ENCODE assay signal across 9 cellular contexts in genomic region chr6:42963855-42964605, GRCh38. TPM values are rescaled to one million over a fixed set of nuclear protein-coding genes. Genes with fewer than 3 reads are reported as not detected.
DNase-seq lines count a peak whose midpoint lies in the region; ATAC-seq, FAIRE-seq and TF ChIP-seq lines count a peak whose summit lies in the region.
"Had no signal": no experiment of that assay in that cellular context is flagged by ENCODE, and none has a peak within 500 bp of the region (broad histone marks: within the 10 kb centered on the region; RNA-seq: fewer than 3 reads in every experiment).

No MANE protein-coding gene starts in this region.

- no peak for FAIRE-seq in astrocyte (lab: Jason Lieb, UNC)

- no peak overlapping the region for H3K4me2 ChIP-seq in astrocyte (ENCODE audit: low read length)

- H4K20me1 ChIP-seq in astrocyte (ENCODE audit: insufficient read depth, low read length) = no peaks in the 10 kb centered on the region

- H3K4me3 Mint-ChIP-seq in astrocyte (ENCODE audit: unreplicated experiment) = no peak overlapping the region
- no peak overlapping the region for H3K4me3 Mint-ChIP-seq in neural crest cell
- H3K4me3 Mint-ChIP-seq: activated naive CD4-positive, alpha-beta T cell treated with anti-CD3 and anti-CD28 coated beads, Interleukin-2, amount 50 U/mL, for 24 hours had no signal

- intact Hi-C loops in heart left ventricle (cut with DNase I) = no loop called here

- DNase-seq in cardiac muscle cell (ENCODE audit: low read depth in 1 of 2, low spot score in 1 of 2) = peak; percentile 67 to 68
- DNase-seq in heart left ventricle = no peak
- peak; percentile 48 to 53 for DNase-seq in NCI-H446 (lab: John Stamatoyannopoulos, UW)
- DNase-seq in astrocyte (ENCODE audit: low read depth) = no peak
- peak; percentile 29 for DNase-seq in neural crest cell (ENCODE audit: low read depth, low spot score)
- no peak for DNase-seq in right atrium auricular region (ENCODE audit: low spot score)

- WGBS in heart left ventricle, 4 donors = 87 to 90% (median 88%) methylated on average over 4 to 9 of the region's 9 CpGs

- H3K4me1 ChIP-seq in cardiac muscle cell (ENCODE audit: low read depth) (peaks cover 4% of the 10 kb centered on the region), heart left ventricle (peaks cover 4 to 18% (median 13%) of the 10 kb centered on the region in 12 donors), astrocyte (ENCODE audit: insufficient read depth, low read length) (peaks cover 9% of the 10 kb centered on the region), right atrium auricular region (peaks cover 0 to 18% of the 10 kb centered on the region in 2 donors)

- H3K9me3 ChIP-seq in cardiac muscle cell (ENCODE audit: low read depth) (no peaks in the 10 kb centered on the region), heart left ventricle (no peaks in the 10 kb centered on the region), astrocyte (ENCODE audit: insufficient read depth, low read depth, low read length) (no peaks in the 10 kb centered on the region), right atrium auricular region (no peaks in the 10 kb centered on the region)

- no peak overlapping the region for H3K27ac Mint-ChIP-seq in astrocyte (ENCODE audit: unreplicated experiment)
- H3K27ac Mint-ChIP-seq in neural crest cell (ENCODE audit: unreplicated experiment) = no peak overlapping the region
- H3K27ac Mint-ChIP-seq: activated naive CD4-positive, alpha-beta T cell treated with anti-CD3 and anti-CD28 coated beads, Interleukin-2, amount 50 U/mL, for 24 hours had no signal

- peaks cover 12% of the 10 kb centered on the region for H3K27me3 ChIP-seq in cardiac muscle cell
- H3K27me3 ChIP-seq in heart left ventricle = peaks cover 0 to 6% (median 0%) of the 10 kb centered on the region in 9 donors
- H3K27me3 ChIP-seq in astrocyte (ENCODE audit: insufficient read depth, low read length) = peaks cover 3% of the 10 kb centered on the region
- no peaks in the 10 kb centered on the region for H3K27me3 ChIP-seq in right atrium auricular region

- ATAC-seq in heart left ventricle (no peak), GM18867 (IDR thresholded peaks at IDR 0.05; ENCODE audit: unreplicated experiment) (no peak), GM18873 (IDR thresholded peaks at IDR 0.05; ENCODE audit: low FRiP score, unreplicated experiment) (no peak)

- H3K4me1 Mint-ChIP-seq in astrocyte (ENCODE audit: low read depth, unreplicated experiment) (no peaks in the 10 kb centered on the region), neural crest cell (peaks cover 10% of the 10 kb centered on the region)

- no peak overlapping the region for H2AFZ ChIP-seq in astrocyte (ENCODE audit: low read depth, low read length)

- H3K36me3 ChIP-seq in cardiac muscle cell = peaks cover 2% of the 10 kb centered on the region
- peaks cover 0 to 65% (median 47%) of the 10 kb centered on the region in 9 donors for H3K36me3 ChIP-seq in heart left ventricle
- no peaks in the 10 kb centered on the region for H3K36me3 ChIP-seq in astrocyte (ENCODE audit: insufficient read depth, low read length)
- H3K36me3 ChIP-seq in right atrium auricular region = peaks cover 37% of the 10 kb centered on the region

- H3K36me3 Mint-ChIP-seq in astrocyte (ENCODE audit: low read depth, unreplicated experiment) (peaks cover 24% of the 10 kb centered on the region), neural crest cell (ENCODE audit: low read depth) (no peaks in the 10 kb centered on the region)

- no peak overlapping the region for H3K9ac ChIP-seq in astrocyte (ENCODE audit: low read length)

- peak; percentile 28 for TF ChIP-seq CTCF in cardiac muscle cell (IDR thresholded peaks at IDR 0.05; ENCODE audit: low read depth, low read length)
- TF ChIP-seq CTCF in heart left ventricle (IDR thresholded peaks at IDR 0.05) = peak in 2 of 12 donors; percentile 8 to 10
- TF ChIP-seq CTCF in astrocyte (IDR thresholded peaks at IDR 0.05; ENCODE audit: insufficient read depth, low read depth, low read length) = peak; percentile 21
- peak; percentile 39 for TF ChIP-seq CTCF in neural crest cell (conservative IDR thresholded peaks at IDR 0.05)
- no peak for TF ChIP-seq CTCF in right atrium auricular region (IDR thresholded peaks at IDR 0.05)

- H3K4me3 ChIP-seq in cardiac muscle cell = no peak overlapping the region
- no peak overlapping the region for H3K4me3 ChIP-seq in heart left ventricle
- no peak overlapping the region for H3K4me3 ChIP-seq in astrocyte (ENCODE audit: insufficient read depth, low read depth, low read length)
- H3K4me3 ChIP-seq in right atrium auricular region = no peak overlapping the region

- H3K27me3 Mint-ChIP-seq in astrocyte (ENCODE audit: low read depth, unreplicated experiment) (peaks cover 20% of the 10 kb centered on the region), neural crest cell (ENCODE audit: low read depth) (peaks cover 38% of the 10 kb centered on the region)
- H3K27me3 Mint-ChIP-seq: activated naive CD4-positive, alpha-beta T cell treated with anti-CD3 and anti-CD28 coated beads, Interleukin-2, amount 50 U/mL, for 24 hours had no signal

- no peaks in the 10 kb centered on the region for H3K9me3 Mint-ChIP-seq in astrocyte (ENCODE audit: unreplicated experiment)
- no peaks in the 10 kb centered on the region for H3K9me3 Mint-ChIP-seq in neural crest cell
- H3K9me3 Mint-ChIP-seq: activated naive CD4-positive, alpha-beta T cell treated with anti-CD3 and anti-CD28 coated beads, Interleukin-2, amount 50 U/mL, for 24 hours had no signal

- H3K27ac ChIP-seq in cardiac muscle cell (no peak overlapping the region), heart left ventricle (no peak overlapping the region), astrocyte (ENCODE audit: low read depth, low read length) (no peak overlapping the region), right atrium auricular region (no peak overlapping the region)

- no peaks in the 10 kb centered on the region for H3K79me2 ChIP-seq in astrocyte (ENCODE audit: insufficient read depth, low read length)

- TF ChIP-seq POLR2A in heart left ventricle (IDR thresholded peaks at IDR 0.05) = no peak

RNA-seq across cellular contexts. Expression of gene GNMT, which starts 3.5 kb away (rescaled TPM):
- total RNA-seq in cardiac muscle cell = 0.21 and 0.25 TPM in 2 replicates
- polyA plus RNA-seq in cardiac muscle cell = 0.21 and 1.3 TPM in 2 replicates
- total RNA-seq in heart left ventricle = 10 to 100 TPM in 2 of 9 donors, 1 to 10 TPM in 3, under 1 TPM in 4; 0.36 to 32.0 (median 1.1) TPM
- polyA plus RNA-seq in heart left ventricle = 1 to 10 TPM; 1.9 to 7.1 TPM
- 0.68 TPM in 1 of 2 replicates, not detected in the other for total RNA-seq in astrocyte
- total RNA-seq in neural crest cell = 1.5 and 1.8 TPM in 2 replicates
- total RNA-seq in right atrium auricular region = 1 to 10 TPM; 3.3 to 4.1 TPM

RNA-seq across cellular contexts. Expression of gene PEX6, which starts 15.0 kb away (rescaled TPM):
- total RNA-seq in cardiac muscle cell (40.9 and 52.0 TPM in 2 replicates), heart left ventricle (10 to 100 TPM; 11.2 to 27.3 (median 19.6) TPM), astrocyte (22.7 and 27.1 TPM in 2 replicates), neural crest cell (21.7 and 22.5 TPM in 2 replicates), right atrium auricular region (10 to 100 TPM; 11.7 to 16.7 TPM)
- polyA plus RNA-seq in cardiac muscle cell (21.3 and 29.7 TPM in 2 replicates), heart left ventricle (10 to 100 TPM; 10.3 to 14.6 TPM)

RNA-seq across cellular contexts. Expression of gene PPP2R5D, which starts 20.3 kb away (rescaled TPM):
- 58.2 and 70.0 TPM in 2 replicates for total RNA-seq in cardiac muscle cell
- polyA plus RNA-seq in cardiac muscle cell = 48.8 and 74.4 TPM in 2 replicates
- 10 to 100 TPM; 30.9 to 51.3 (median 35.1) TPM for total RNA-seq in heart left ventricle
- 10 to 100 TPM; 21.4 to 50.2 TPM for polyA plus RNA-seq in heart left ventricle
- 48.0 and 53.0 TPM in 2 replicates for total RNA-seq in astrocyte
- total RNA-seq in neural crest cell = 67.5 and 67.6 TPM in 2 replicates
- 10 to 100 TPM; 32.8 to 41.1 TPM for total RNA-seq in right atrium auricular region

RNA-seq across cellular contexts. Expression of gene CNPY3, which starts 34.8 kb away (rescaled TPM):
- total RNA-seq in cardiac muscle cell (73.0 and 78.1 TPM in 2 replicates), heart left ventricle (10 to 100 TPM; 14.7 to 44.0 (median 20.6) TPM), astrocyte (37.1 and 37.4 TPM in 2 replicates), neural crest cell (61.3 and 62.6 TPM in 2 replicates), right atrium auricular region (10 to 100 TPM; 22.0 to 26.5 TPM)
- polyA plus RNA-seq in cardiac muscle cell (70.7 and 89.9 TPM in 2 replicates), heart left ventricle (10 to 100 TPM; 13.8 to 35.7 TPM)

RNA-seq across cellular contexts. Expression of gene PTCRA, which starts 48.2 kb away (rescaled TPM):
- total RNA-seq in cardiac muscle cell = not detected in 2 replicates
- not detected in 2 replicates for polyA plus RNA-seq in cardiac muscle cell
- total RNA-seq in heart left ventricle = 1 to 10 TPM in 1 of 9 donors, not detected in 8; 1.7 TPM
- polyA plus RNA-seq in heart left ventricle = not detected
- not detected in 2 replicates for total RNA-seq in astrocyte
- not detected in 2 replicates for total RNA-seq in neural crest cell
- 1 to 10 TPM in 1 of 2 donors, not detected in 1; 1.6 TPM for total RNA-seq in right atrium auricular region

Comparison
In these comparisons a context has a peak if more than half of its experiments do, and no peak if none do; other contexts are left out.
1. DNase-seq: peak in cardiac muscle cell (2 of 2), NCI-H446 (2 of 2) and neural crest cell (single experiment); none in heart left ventricle (0 of 5), astrocyte (single experiment) and right atrium auricular region (single experiment).
2. CTCF ChIP-seq: peak in cardiac muscle cell (single experiment), astrocyte (single experiment) and neural crest cell (single experiment); none in right atrium auricular region (0 of 2).